ENCODE assay signal across 16 cellular contexts in genomic region chr16:31356566-31357323, GRCh38. TPM values are rescaled to one million over a fixed set of nuclear protein-coding genes. Genes with fewer than 3 reads are reported as not detected.
DNase-seq lines count a peak whose midpoint lies in the region; ATAC-seq, FAIRE-seq and TF ChIP-seq lines count a peak whose summit lies in the region.
"Had no signal": no experiment of that assay in that cellular context is flagged by ENCODE, and none has a peak within 500 bp of the region (broad histone marks: within the 10 kb centered on the region; RNA-seq: fewer than 3 reads in every experiment).

No MANE protein-coding gene starts in this region.

- H3K4me1 ChIP-seq in mucosa of descending colon (ENCODE audit: low read depth), result no peaks in the 10 kb centered on the region
- no peaks in the 10 kb centered on the region for H3K4me1 ChIP-seq in upper lobe of left lung
- H3K4me1 ChIP-seq: parathyroid adenoma had no signal

- DNase-seq in activated effector memory CD4-positive, alpha-beta T cell treated with anti-CD3 and anti-CD28 coated beads, Interleukin-2, amount 50 U/mL, for 16 hours, result peak; percentile 58
- DNase-seq in activated effector memory CD4-positive, alpha-beta T cell treated with Interleukin-2 at 50 U/mL for 16 hours, result no peak
- no peak for DNase-seq in activated T-helper 2 cell treated with anti-CD3 and anti-CD28 coated beads, Interferon-gamma antibody, Interleukin-2, Interleukin-4, amounts not matched to agents 10 μg/mL and 5 μg/mL and 100 μg/mL, durations not matched to agents 14 hours and 24 hours and 36 hours (ENCODE audit: low spot score)
- DNase-seq in mucosa of descending colon, result no peak
- peak in 1 of 2 donors; percentile 81 for DNase-seq in upper lobe of left lung
- DNase-seq in cortex of kidney (lab: John Stamatoyannopoulos, UW), result no peak
- no peak for DNase-seq in D721Med (ENCODE audit: insufficient read length, low spot score)
- no peak for DNase-seq in sciatic nerve (ENCODE audit: low spot score)
- DNase-seq: activated CD4-positive, alpha-beta T cell treated with anti-CD3 and anti-CD28 coated beads for 1 hour; activated naive CD4-positive, alpha-beta T cell treated with anti-CD3 and anti-CD28 coated beads for 36 hours; stimulated activated CD4-positive, alpha-beta T cell treated with anti-CD3 and anti-CD28 coated beads, Interleukin-15, amount 100 ng/mL, for 24 hours had no signal

- peak overlapping the region in 2 of 4 donors; percentile 26 to 87 for H3K27ac ChIP-seq in upper lobe of left lung
- H3K27ac ChIP-seq: esophagus muscularis mucosa, parathyroid adenoma, SK-N-MC had no signal

- no peak for TF ChIP-seq EP300 in upper lobe of left lung (IDR thresholded peaks at IDR 0.05)

- H3K27me3 Mint-ChIP-seq in activated T-helper 2 cell treated with anti-CD3 and anti-CD28 coated beads, Interferon-gamma antibody, Interleukin-2, Interleukin-4, amounts not matched to agents 10 μg/mL and 5 μg/mL and 100 μg/mL, durations not matched to agents 14 hours and 24 hours and 36 hours (ENCODE audit: low read depth), result no peaks in the 10 kb centered on the region

- no peak for TF ChIP-seq POLR2A in upper lobe of left lung (IDR thresholded peaks at IDR 0.05)

- TF ChIP-seq CTCF in mucosa of descending colon (IDR thresholded peaks at IDR 0.05) (no peak), upper lobe of left lung (IDR thresholded peaks at IDR 0.05) (no peak), D721Med (IDR thresholded peaks at IDR 0.05; ENCODE audit: insufficient read depth, missing control alignments) (no peak)

- H3K9me3 ChIP-seq in mucosa of descending colon (no peaks in the 10 kb centered on the region), upper lobe of left lung (no peaks in the 10 kb centered on the region)
- H3K9me3 ChIP-seq: esophagus muscularis mucosa had no signal

- peak overlapping the region; percentile 35 for H3K4me3 Mint-ChIP-seq in activated T-helper 2 cell treated with anti-CD3 and anti-CD28 coated beads, Interferon-gamma antibody, Interleukin-2, Interleukin-4, amounts not matched to agents 10 μg/mL and 5 μg/mL and 100 μg/mL, durations not matched to agents 14 hours and 24 hours and 36 hours (ENCODE audit: low read depth)
- H3K4me3 Mint-ChIP-seq: activated naive CD4-positive, alpha-beta T cell treated with anti-CD3 and anti-CD28 coated beads for 36 hours had no signal

- intact Hi-C loops in activated T-helper 2 cell treated with anti-CD3 and anti-CD28 coated beads, Interferon-gamma antibody, Interleukin-2, Interleukin-4, amounts not matched to agents 10 μg/mL and 5 μg/mL and 100 μg/mL, durations not matched to agents 14 hours and 24 hours and 36 hours (cut with micrococcal nuclease), result loop anchor here (10.0 kb wide), 1 partner anchor 152 kb away; the partner anchor contains the start of gene PYCARD
- intact Hi-C loops in mucosa of descending colon (cut with DNase I, micrococcal nuclease) (no loop called here), sciatic nerve (cut with DNase I) (no loop called here)

- no peaks in the 10 kb centered on the region for H3K27me3 ChIP-seq in upper lobe of left lung

- no peaks in the 10 kb centered on the region for H3K9me3 Mint-ChIP-seq in activated T-helper 2 cell treated with anti-CD3 and anti-CD28 coated beads, Interferon-gamma antibody, Interleukin-2, Interleukin-4, amounts not matched to agents 10 μg/mL and 5 μg/mL and 100 μg/mL, durations not matched to agents 14 hours and 24 hours and 36 hours
- H3K9me3 Mint-ChIP-seq: activated naive CD4-positive, alpha-beta T cell treated with anti-CD3 and anti-CD28 coated beads for 36 hours had no signal

- peaks cover 53% of the 10 kb centered on the region for H3K4me1 Mint-ChIP-seq in activated T-helper 2 cell treated with anti-CD3 and anti-CD28 coated beads, Interferon-gamma antibody, Interleukin-2, Interleukin-4, amounts not matched to agents 10 μg/mL and 5 μg/mL and 100 μg/mL, durations not matched to agents 14 hours and 24 hours and 36 hours (ENCODE audit: low read depth)

- H3K36me3 Mint-ChIP-seq in activated T-helper 2 cell treated with anti-CD3 and anti-CD28 coated beads, Interferon-gamma antibody, Interleukin-2, Interleukin-4, amounts not matched to agents 10 μg/mL and 5 μg/mL and 100 μg/mL, durations not matched to agents 14 hours and 24 hours and 36 hours (ENCODE audit: low read depth), result peaks cover 21% of the 10 kb centered on the region

- H3K27ac Mint-ChIP-seq in activated T-helper 2 cell treated with anti-CD3 and anti-CD28 coated beads, Interferon-gamma antibody, Interleukin-2, Interleukin-4, amounts not matched to agents 10 μg/mL and 5 μg/mL and 100 μg/mL, durations not matched to agents 14 hours and 24 hours and 36 hours, result peak overlapping the region; percentile 79
- H3K27ac Mint-ChIP-seq: activated naive CD4-positive, alpha-beta T cell treated with anti-CD3 and anti-CD28 coated beads for 36 hours had no signal

- no peaks in the 10 kb centered on the region for H3K36me3 ChIP-seq in mucosa of descending colon (ENCODE audit: low read depth)
- H3K36me3 ChIP-seq in upper lobe of left lung, result no peaks in the 10 kb centered on the region
- H3K36me3 ChIP-seq: esophagus muscularis mucosa had no signal

- no peak overlapping the region for H3K4me3 ChIP-seq in mucosa of descending colon
- H3K4me3 ChIP-seq in upper lobe of left lung, result peak overlapping the region in 3 of 4 donors; percentile 26 to 44 (median 30)
- H3K4me3 ChIP-seq: esophagus muscularis mucosa, SK-N-MC had no signal

- WGBS in upper lobe of left lung, 2 donors, result 62 to 64% methylated on average over 16 to 20 of the region's 28 CpGs

- ATAC-seq in mucosa of descending colon (peak; percentile 12), upper lobe of left lung (ENCODE audit: low FRiP score in 2 of 2) (no peak), sciatic nerve (no peak)

- FAIRE-seq in D721Med (lab: Jason Lieb, UNC), result no peak

RNA-seq across cellular contexts. Expression of gene ITGAX, which starts 1.8 kb away (rescaled TPM):
- 56.2 and 56.9 TPM in 2 replicates for total RNA-seq in activated T-helper 2 cell treated with anti-CD3 and anti-CD28 coated beads, Interferon-gamma antibody, Interleukin-2, Interleukin-4, amounts not matched to agents 10 μg/mL and 5 μg/mL and 100 μg/mL, durations not matched to agents 14 hours and 24 hours and 36 hours
- total RNA-seq in mucosa of descending colon (1 to 10 TPM; 2.9 to 8.6 (median 3.5) TPM), upper lobe of left lung (100 to 1,000 TPM in 4 of 6 donors, 10 to 100 TPM in 2; 24.0 to 318 (median 134) TPM), sciatic nerve (41.1 TPM)
- total RNA-seq: chondrocyte had no signal

RNA-seq across cellular contexts. Expression of gene ITGAD, which starts 36.4 kb away (rescaled TPM):
- total RNA-seq in activated T-helper 2 cell treated with anti-CD3 and anti-CD28 coated beads, Interferon-gamma antibody, Interleukin-2, Interleukin-4, amounts not matched to agents 10 μg/mL and 5 μg/mL and 100 μg/mL, durations not matched to agents 14 hours and 24 hours and 36 hours, result 0.18 and 0.21 TPM in 2 replicates
- total RNA-seq in mucosa of descending colon, result under 1 TPM in 1 of 3 donors, not detected in 2; 0.41 TPM
- total RNA-seq in upper lobe of left lung, result under 1 TPM in 3 of 6 donors, not detected in 3; 0.15 to 0.69 (median 0.52) TPM
- total RNA-seq in sciatic nerve, result 0.89 TPM
- total RNA-seq: activated naive CD4-positive, alpha-beta T cell treated with anti-CD3 and anti-CD28 coated beads for 36 hours; chondrocyte; lower leg skin had no signal
